Comparison of ENCODE assay signal across 1 cellular context in genomic region chr11:69692422-69692821, GRCh38.
TF ChIP-seq lines count a peak whose summit lies in the region.

No MANE protein-coding gene starts in this region.

TF ChIP-seq in K562, 482 proteins besides CTCF, POLR2A, EP300 and RAD21:
- TF ChIP-seq ZNF280A (IDR thresholded peaks at IDR 0.05; ENCODE audit: low read depth, partially characterized antibody) (peak; percentile 81), CBX3 (IDR thresholded peaks at IDR 0.05; ENCODE audit: borderline replicate concordance in 1 of 2, low read length in 2 of 2) (0 out of 3 replicates have a peak, but pooled peaks of 1 of the 2 experiments have one; percentile 20), ZNF277 (CRISPR knock-in tag; IDR thresholded peaks at IDR 0.05; ENCODE audit: borderline replicate concordance) (no peak), TRIM24 (IDR thresholded peaks at IDR 0.05) (peak in 1 of 2 experiments; percentile 42; a peak in 1 of 4 replicates), NUFIP1 (IDR thresholded peaks at IDR 0.05; ENCODE audit: partially characterized antibody) (no peak), PCBP2 (IDR thresholded peaks at IDR 0.05; ENCODE audit: low read depth, low read length, poor library complexity, severe bottlenecking) (no peak), RBM17 (IDR thresholded peaks at IDR 0.05; ENCODE audit: borderline replicate concordance, low read depth, low read length) (no peak), EHMT2 (IDR thresholded peaks at IDR 0.05) (no peak), TRIM28 (IDR thresholded peaks at IDR 0.05) (0 out of 2 replicates have a peak, but pooled peaks have one; percentile 35), SRSF9 (IDR thresholded peaks at IDR 0.05; ENCODE audit: borderline replicate concordance, low read depth, low read length) (no peak)
- TF ChIP-seq, protein P1, sequence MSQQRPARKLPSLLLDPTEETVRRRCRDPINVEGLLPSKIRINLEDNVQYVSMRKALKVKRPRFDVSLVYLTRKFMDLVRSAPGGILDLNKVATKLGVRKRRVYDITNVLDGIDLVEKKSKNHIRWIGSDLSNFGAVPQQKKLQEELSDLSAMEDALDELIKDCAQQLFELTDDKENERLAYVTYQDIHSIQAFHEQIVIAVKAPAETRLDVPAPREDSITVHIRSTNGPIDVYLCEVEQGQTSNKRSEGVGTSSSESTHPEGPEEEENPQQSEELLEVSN (IDR thresholded peaks at IDR 0.05; ENCODE audit: borderline replicate concordance in 1 of 2, extremely low read depth in 1 of 2, insufficient read depth in 1 of 2, insufficient read length in 1 of 2, low read depth in 1 of 2, low read length in 1 of 2, poor library complexity in 1 of 2, severe bottlenecking in 1 of 2): no peak
- TF ChIP-seq, protein P2, sequence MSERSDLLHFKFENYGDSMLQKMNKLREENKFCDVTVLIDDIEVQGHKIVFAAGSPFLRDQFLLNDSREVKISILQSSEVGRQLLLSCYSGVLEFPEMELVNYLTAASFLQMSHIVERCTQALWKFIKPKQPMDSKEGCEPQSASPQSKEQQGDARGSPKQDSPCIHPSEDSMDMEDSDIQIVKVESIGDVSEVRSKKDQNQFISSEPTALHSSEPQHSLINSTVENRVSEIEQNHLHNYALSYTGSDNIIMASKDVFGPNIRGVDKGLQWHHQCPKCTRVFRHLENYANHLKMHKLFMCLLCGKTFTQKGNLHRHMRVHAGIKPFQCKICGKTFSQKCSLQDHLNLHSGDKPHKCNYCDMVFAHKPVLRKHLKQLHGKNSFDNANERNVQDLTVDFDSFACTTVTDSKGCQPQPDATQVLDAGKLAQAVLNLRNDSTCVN (CRISPR knock-in tag; IDR thresholded peaks at IDR 0.05): no peak
- TF ChIP-seq, protein P3, sequence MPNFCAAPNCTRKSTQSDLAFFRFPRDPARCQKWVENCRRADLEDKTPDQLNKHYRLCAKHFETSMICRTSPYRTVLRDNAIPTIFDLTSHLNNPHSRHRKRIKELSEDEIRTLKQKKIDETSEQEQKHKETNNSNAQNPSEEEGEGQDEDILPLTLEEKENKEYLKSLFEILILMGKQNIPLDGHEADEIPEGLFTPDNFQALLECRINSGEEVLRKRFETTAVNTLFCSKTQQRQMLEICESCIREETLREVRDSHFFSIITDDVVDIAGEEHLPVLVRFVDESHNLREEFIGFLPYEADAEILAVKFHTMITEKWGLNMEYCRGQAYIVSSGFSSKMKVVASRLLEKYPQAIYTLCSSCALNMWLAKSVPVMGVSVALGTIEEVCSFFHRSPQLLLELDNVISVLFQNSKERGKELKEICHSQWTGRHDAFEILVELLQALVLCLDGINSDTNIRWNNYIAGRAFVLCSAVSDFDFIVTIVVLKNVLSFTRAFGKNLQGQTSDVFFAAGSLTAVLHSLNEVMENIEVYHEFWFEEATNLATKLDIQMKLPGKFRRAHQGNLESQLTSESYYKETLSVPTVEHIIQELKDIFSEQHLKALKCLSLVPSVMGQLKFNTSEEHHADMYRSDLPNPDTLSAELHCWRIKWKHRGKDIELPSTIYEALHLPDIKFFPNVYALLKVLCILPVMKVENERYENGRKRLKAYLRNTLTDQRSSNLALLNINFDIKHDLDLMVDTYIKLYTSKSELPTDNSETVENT (CRISPR knock-in tag; IDR thresholded peaks at IDR 0.05): no peak
